Comparison of ENCODE assay signal across 27 cellular contexts in the genomic region with DNA sequence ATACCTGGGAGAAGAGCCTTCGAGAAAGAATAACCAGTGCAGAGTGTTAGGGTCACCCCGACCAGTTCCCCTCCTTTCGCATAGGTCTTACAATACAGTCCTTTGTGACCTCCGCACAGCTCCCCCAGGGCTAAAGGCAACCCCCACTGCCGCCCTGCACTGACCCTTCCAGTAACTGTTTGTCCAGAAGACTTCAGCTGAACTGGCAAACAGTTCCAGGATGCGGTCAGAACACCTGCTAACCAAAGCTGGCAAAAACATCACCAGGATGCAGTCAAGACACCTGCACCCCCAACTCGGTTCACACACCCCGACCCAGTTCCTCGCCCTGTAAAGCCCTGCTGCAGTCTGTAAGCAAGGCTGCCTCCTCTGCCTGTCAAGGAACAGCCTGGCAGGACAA.
"Had no signal": no experiment of that assay in that cellular context is flagged by ENCODE, and none has a peak within 500 bp of the region (broad histone marks: within the 10 kb centered on the region; RNA-seq: fewer than 3 reads in every experiment).

No MANE protein-coding gene starts in this region.

- DNase-seq: activated CD4-positive, alpha-beta T cell treated with anti-CD3 and anti-CD28 coated beads for 36 hours; activated CD4-positive, alpha-beta T cell treated with anti-CD3 and anti-CD28 coated beads, Interleukin-2, amount 10 ng/mL, durations not matched to agents 7 days and 5 days; activated CD4-positive, alpha-beta T cell treated with anti-CD3 and anti-CD28 coated beads, Interleukin-2, amount 50 U/mL, for 48 hours; activated CD8-positive, alpha-beta T cell treated with anti-CD3 and anti-CD28 coated beads, Interleukin-2, amount 10 ng/mL, durations not matched to agents 7 days and 5 days; activated gamma-delta T cell; activated naive CD4-positive, alpha-beta T cell treated with Interleukin-2 at 50 U/mL for 16 hours; activated naive CD8-positive, alpha-beta T cell treated with anti-CD3 and anti-CD28 coated beads, Interleukin-2, amount 10 ng/mL, durations not matched to agents 7 days and 5 days; activated T-cell treated with anti-CD3 and anti-CD28 coated beads, Interleukin-2, amount 50 U/mL, for 24 hours; amygdala; IMR-90; NCI-H1105; NCI-H1436; NCI-H1694; NCI-H1930; NCI-H345; NCI-H524 treated with DMSO at 0.1 percent for 48 hours; PC-9; SHP77; SJCRH30 had no signal

- H3K36me3 ChIP-seq: ascending aorta, SJCRH30 had no signal

- H2AFZ ChIP-seq: PC-9 had no signal

- H3K4me1 Mint-ChIP-seq: activated CD4-positive, alpha-beta T cell treated with anti-CD3 and anti-CD28 coated beads for 36 hours had no signal

- H3K4me2 ChIP-seq: PC-9 had no signal

- H3K27ac ChIP-seq: ascending aorta, PC-9, SJCRH30, SK-N-MC had no signal

- H3K27me3 Mint-ChIP-seq: activated naive CD4-positive, alpha-beta T cell treated with anti-CD3 and anti-CD28 coated beads, Interleukin-2, amount 50 U/mL, for 24 hours had no signal

- H3K27ac Mint-ChIP-seq: activated CD4-positive, alpha-beta T cell treated with anti-CD3 and anti-CD28 coated beads for 36 hours; activated CD4-positive, alpha-beta T cell treated with anti-CD3 and anti-CD28 coated beads, Interleukin-2, amount 10 ng/mL, durations not matched to agents 7 days and 5 days; activated CD8-positive, alpha-beta T cell treated with anti-CD3 and anti-CD28 coated beads, Interleukin-2, amount 10 ng/mL, durations not matched to agents 7 days and 5 days; activated naive CD4-positive, alpha-beta T cell treated with anti-CD3 and anti-CD28 coated beads, Interleukin-2, amount 50 U/mL, for 24 hours; activated T-cell treated with anti-CD3 and anti-CD28 coated beads, Interleukin-2, amount 50 U/mL, for 24 hours; activated T-helper 2 cell treated with anti-CD3 and anti-CD28 coated beads, Interferon-gamma antibody, Interleukin-2, Interleukin-4, amounts not matched to agents 10 μg/mL and 5 μg/mL and 100 μg/mL, durations not matched to agents 14 hours and 24 hours and 36 hours; T-helper 2 cell treated with Interferon-gamma antibody and Interleukin-4, amounts not matched to agents 5 μg/mL and 100 μg/mL, for 36 hours; WTC11 had no signal

- H3K36me3 Mint-ChIP-seq: activated naive CD4-positive, alpha-beta T cell treated with anti-CD3 and anti-CD28 coated beads, Interleukin-2, amount 50 U/mL, for 24 hours; activated naive CD8-positive, alpha-beta T cell treated with anti-CD3 and anti-CD28 coated beads, Interleukin-2, amount 10 ng/mL, durations not matched to agents 7 days and 5 days; WTC11 had no signal

- H3K4me3 ChIP-seq: ascending aorta, K562, PC-9, SJCRH30, SK-N-MC had no signal

- ATAC-seq: activated CD4-positive, alpha-beta T cell treated with anti-CD3 and anti-CD28 coated beads for 36 hours; activated CD4-positive, CD25-positive, alpha-beta regulatory T cell treated with anti-CD3 and anti-CD28 coated beads, Interleukin-2, amount 50 U/mL, for 24 hours; activated CD8-positive, alpha-beta T cell treated with anti-CD3 and anti-CD28 coated beads, Interleukin-2, amount 10 ng/mL, durations not matched to agents 7 days and 5 days; K562; WTC11 had no signal

- H3K4me1 ChIP-seq: ascending aorta, SJCRH30 had no signal

- H3K9me3 ChIP-seq: ascending aorta, SJCRH30 had no signal

- H3K27me3 ChIP-seq: ascending aorta, SJCRH30 had no signal

- H3K4me3 Mint-ChIP-seq: activated CD4-positive, alpha-beta T cell treated with anti-CD3 and anti-CD28 coated beads for 36 hours; activated CD4-positive, alpha-beta T cell treated with anti-CD3 and anti-CD28 coated beads, Interleukin-2, amount 10 ng/mL, durations not matched to agents 7 days and 5 days; activated CD8-positive, alpha-beta T cell treated with anti-CD3 and anti-CD28 coated beads, Interleukin-2, amount 10 ng/mL, durations not matched to agents 7 days and 5 days; activated naive CD4-positive, alpha-beta T cell treated with anti-CD3 and anti-CD28 coated beads, Interleukin-2, amount 50 U/mL, for 24 hours; activated naive CD8-positive, alpha-beta T cell treated with anti-CD3 and anti-CD28 coated beads, Interleukin-2, amount 10 ng/mL, durations not matched to agents 7 days and 5 days; activated T-cell treated with anti-CD3 and anti-CD28 coated beads, Interleukin-2, amount 50 U/mL, for 24 hours; T-helper 2 cell treated with Interferon-gamma antibody and Interleukin-4, amounts not matched to agents 5 μg/mL and 100 μg/mL, for 36 hours; WTC11 had no signal
